In the genomic region with DNA sequence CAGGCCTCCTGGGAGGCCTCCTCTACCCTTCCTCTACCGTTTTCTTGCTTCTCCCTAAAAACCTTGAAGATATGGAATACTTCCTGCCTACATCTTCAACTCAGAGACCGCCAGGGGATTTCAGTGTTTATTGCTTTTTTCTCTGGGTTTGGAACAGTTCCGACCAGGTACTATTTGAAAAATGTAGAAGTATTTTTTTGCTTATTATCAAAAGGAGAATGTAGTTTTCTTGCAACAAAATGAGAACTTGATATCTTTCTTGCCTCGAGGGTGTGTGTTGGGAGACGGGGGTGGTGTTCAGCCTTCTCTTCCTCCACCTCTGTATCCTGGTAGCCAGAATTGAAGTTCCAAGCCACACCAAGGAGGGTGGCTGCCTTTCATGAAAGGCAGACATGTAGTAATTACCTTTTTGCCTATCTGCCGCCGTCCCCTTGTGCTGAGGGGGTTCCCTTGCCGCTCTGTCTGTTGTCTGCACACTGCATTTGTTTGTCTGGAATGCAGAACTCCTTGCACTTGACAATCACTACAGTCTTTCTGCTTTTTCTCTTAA, we compare ENCODE assay signal across 10 cellular contexts.
DNase-seq lines count a peak whose midpoint lies in the region; ATAC-seq, FAIRE-seq and TF ChIP-seq lines count a peak whose summit lies in the region.
"Had no signal": no experiment of that assay in that cellular context is flagged by ENCODE, and none has a peak within 500 bp of the region (broad histone marks: within the 10 kb centered on the region; RNA-seq: fewer than 3 reads in every experiment).

No MANE protein-coding gene starts in this region.

- TF ChIP-seq POLR2A in HCT116 (IDR thresholded peaks at IDR 0.05; ENCODE audit: borderline replicate concordance, extremely low read depth, insufficient read depth, insufficient read length) (no peak), right lobe of liver (IDR thresholded peaks at IDR 0.05) (no peak)

- H3K27me3 ChIP-seq in HCT116 (ENCODE audit: insufficient read depth, low read length) (no peaks in the 10 kb centered on the region), ascending aorta (no peaks in the 10 kb centered on the region), small intestine (ENCODE audit: control insufficient read depth in 2 of 2, insufficient read depth in 2 of 2, low read length in 2 of 2) (no peaks in the 10 kb centered on the region), right lobe of liver (no peaks in the 10 kb centered on the region)

- no peak for DNase-seq in HCT116 (ENCODE audit: low read depth, low spot score)
- no peak for DNase-seq in ascending aorta (ENCODE audit: low spot score in 2 of 2)
- DNase-seq in iris pigment epithelial cell (ENCODE audit: low read depth), result peak; percentile 72
- DNase-seq in small intestine, result no peak
- no peak for DNase-seq in putamen (ENCODE audit: low spot score)
- no peak for DNase-seq in right lobe of liver
- no peak for DNase-seq in HPDE6-E6E7 (ENCODE audit: extremely low spot score)
- DNase-seq: activated CD4-positive, alpha-beta T cell treated with anti-CD3 and anti-CD28 coated beads for 36 hours; activated gamma-delta T cell had no signal

- BruUV-seq in HCT116 (replicated peaks; lab: Mats Ljungman, UMichigan), result no TSS peak

- H3K36me3 ChIP-seq in HCT116 (ENCODE audit: control insufficient read depth in 1 of 2, insufficient read depth in 2 of 2, low read length in 2 of 2) (no peaks in the 10 kb centered on the region), ascending aorta (no peaks in the 10 kb centered on the region), small intestine (ENCODE audit: control insufficient read depth in 2 of 2, insufficient read depth in 2 of 2, low read length in 2 of 2) (no peaks in the 10 kb centered on the region), right lobe of liver (no peaks in the 10 kb centered on the region)

- H2AFZ ChIP-seq in HCT116 (ENCODE audit: low read depth, low read length, poor library complexity, severe bottlenecking), result peak overlapping the region; percentile 79

- ATAC-seq in HCT116 (no peak), HG03175 (IDR thresholded peaks at IDR 0.05; ENCODE audit: unreplicated experiment) (no peak), right lobe of liver (no peak)
- ATAC-seq: activated CD4-positive, alpha-beta T cell treated with anti-CD3 and anti-CD28 coated beads for 36 hours had no signal

- H3K9ac ChIP-seq in HCT116 (ENCODE audit: low read length), result peak overlapping the region; percentile 42

- FAIRE-seq in small intestine (lab: Jason Lieb, UNC), result no peak

- H3K4me3 ChIP-seq in HCT116 (replicated peaks in 1 of 2; ENCODE audit: low read depth in 1 of 2, low read length in 2 of 2), result peak overlapping the region in 1 of 2 experiments; percentile 23; a peak in 1 of 4 replicates
- peak overlapping the region in 1 of 2 donors; percentile 43 for H3K4me3 ChIP-seq in ascending aorta
- no peak overlapping the region for H3K4me3 ChIP-seq in small intestine (ENCODE audit: low read depth in 1 of 2, low read length in 2 of 2)
- H3K4me3 ChIP-seq in right lobe of liver, result no peak overlapping the region

- CTCF ChIA-PET in HCT116 (lab: Charles Lee), result interaction anchor here (1.1 to 1.3 kb wide), 2 partner anchors 16 to 18 kb away, joined by 3 read pairs; no protein-coding TSS in a partner anchor

- RAD21 ChIA-PET in HCT116 (lab: Charles Lee; ENCODE audit: low non-redundant PET in 1 of 2, low total read pairs in 2 of 2, uncharacterized antibody in 2 of 2, unreplicated experiment in 2 of 2), result no interaction called here

- TF ChIP-seq CTCF in HCT116 (IDR thresholded peaks at IDR 0.05 in 2 of 3, conservative IDR thresholded peaks at IDR 0.05 in 1 of 3; ENCODE audit: borderline replicate concordance in 1 of 3, insufficient read depth in 1 of 3, low read depth in 2 of 3, low read length in 2 of 3) (no peak), ascending aorta (IDR thresholded peaks at IDR 0.05) (no peak), right lobe of liver (IDR thresholded peaks at IDR 0.05) (no peak)

- H3K9me3 ChIP-seq in HCT116 (ENCODE audit: control insufficient read depth in 1 of 2, insufficient read depth in 1 of 2, low read depth in 1 of 2, low read length in 2 of 2) (no peaks in the 10 kb centered on the region), ascending aorta (no peaks in the 10 kb centered on the region), small intestine (ENCODE audit: control insufficient read depth, low read depth) (no peaks in the 10 kb centered on the region), right lobe of liver (no peaks in the 10 kb centered on the region)

- TF ChIP-seq RAD21 in HCT116 (IDR thresholded peaks at IDR 0.05; ENCODE audit: low read depth), result no peak

- no peaks in the 10 kb centered on the region for H4K20me1 ChIP-seq in HCT116 (ENCODE audit: insufficient read depth)

- peak overlapping the region; percentile 67 for H3K4me2 ChIP-seq in HCT116 (ENCODE audit: low read length)

- no peaks in the 10 kb centered on the region for H3K9me2 ChIP-seq in HCT116 (ENCODE audit: insufficient read depth)

- H3K27ac ChIP-seq in HCT116 (ENCODE audit: low read depth, low read length) (peak overlapping the region; percentile 75), ascending aorta (peak overlapping the region; percentile 80 to 82), small intestine (ENCODE audit: low read depth in 1 of 2, low read length in 1 of 2) (peak overlapping the region; percentile 57 to 77), right lobe of liver (no peak overlapping the region)

- 39 to 52% (median 45%) methylated on average over 8 of the region's 8 CpGs for WGBS in small intestine, 3 donors
- 67% methylated on average over 8 of the region's 8 CpGs for WGBS in right lobe of liver (ENCODE audit: insufficient coverage, low coverage, low lambda C conversion rate, missing lambda C conversion rate)

- peaks cover 54 to 59% of the 10 kb centered on the region in 2 experiments for H3K4me1 ChIP-seq in HCT116 (ENCODE audit: control insufficient read depth in 1 of 2, insufficient read depth in 2 of 2, low read length in 2 of 2)
- peaks cover 0 to 50% of the 10 kb centered on the region in 2 donors for H3K4me1 ChIP-seq in ascending aorta
- peaks cover 20 to 29% of the 10 kb centered on the region in 2 donors for H3K4me1 ChIP-seq in small intestine (ENCODE audit: control insufficient read depth in 2 of 2, insufficient read depth in 1 of 2, low read depth in 1 of 2, low read length in 1 of 2)
- peaks cover 0 to 7% (median 0%) of the 10 kb centered on the region in 4 donors for H3K4me1 ChIP-seq in right lobe of liver

- intact Hi-C loops in HCT116 (cut with micrococcal nuclease) (no loop called here), ascending aorta (cut with DNase I) (loop anchor here (5.0 kb wide), 1 partner anchor 49 kb away; no protein-coding TSS in a partner anchor), right lobe of liver (cut with DNase I) (no loop called here)

- POLR2A ChIA-PET in HCT116 (lab: Charles Lee), result no interaction called here

- no peaks in the 10 kb centered on the region for H3K79me2 ChIP-seq in HCT116 (ENCODE audit: insufficient read depth, low read length)

TF ChIP-seq in HCT116, 20 proteins besides CTCF, POLR2A, EP300 and RAD21 (continues in another document):
- no peak for TF ChIP-seq EZH2 (IDR thresholded peaks at IDR 0.05)
- TF ChIP-seq EGR1 (IDR thresholded peaks at IDR 0.05; ENCODE audit: low read depth), result no peak
- TF ChIP-seq SIN3A (IDR thresholded peaks at IDR 0.05; ENCODE audit: low read depth), result no peak
- no peak for TF ChIP-seq ZNF274 (IDR thresholded peaks at IDR 0.05; ENCODE audit: low read depth, low read length)
- TF ChIP-seq CEBPB (IDR thresholded peaks at IDR 0.05; ENCODE audit: low read depth), result no peak
- no peak for TF ChIP-seq SP1 (IDR thresholded peaks at IDR 0.05; ENCODE audit: low read depth)
- TF ChIP-seq, protein P1, sequence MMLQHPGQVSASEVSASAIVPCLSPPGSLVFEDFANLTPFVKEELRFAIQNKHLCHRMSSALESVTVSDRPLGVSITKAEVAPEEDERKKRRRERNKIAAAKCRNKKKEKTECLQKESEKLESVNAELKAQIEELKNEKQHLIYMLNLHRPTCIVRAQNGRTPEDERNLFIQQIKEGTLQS (IDR thresholded peaks at IDR 0.05), result no peak
- no peak for TF ChIP-seq ELF1 (IDR thresholded peaks at IDR 0.05; ENCODE audit: borderline replicate concordance, low read depth)
- no peak for TF ChIP-seq EZH2phosphoT487 (IDR thresholded peaks at IDR 0.05; ENCODE audit: borderline replicate concordance)
- TF ChIP-seq ZFX (IDR thresholded peaks at IDR 0.05), result no peak
- no peak for TF ChIP-seq TCF7L2 (IDR thresholded peaks at IDR 0.05; ENCODE audit: borderline replicate concordance, extremely low read depth, insufficient read depth, insufficient read length)
- TF ChIP-seq, protein P2, sequence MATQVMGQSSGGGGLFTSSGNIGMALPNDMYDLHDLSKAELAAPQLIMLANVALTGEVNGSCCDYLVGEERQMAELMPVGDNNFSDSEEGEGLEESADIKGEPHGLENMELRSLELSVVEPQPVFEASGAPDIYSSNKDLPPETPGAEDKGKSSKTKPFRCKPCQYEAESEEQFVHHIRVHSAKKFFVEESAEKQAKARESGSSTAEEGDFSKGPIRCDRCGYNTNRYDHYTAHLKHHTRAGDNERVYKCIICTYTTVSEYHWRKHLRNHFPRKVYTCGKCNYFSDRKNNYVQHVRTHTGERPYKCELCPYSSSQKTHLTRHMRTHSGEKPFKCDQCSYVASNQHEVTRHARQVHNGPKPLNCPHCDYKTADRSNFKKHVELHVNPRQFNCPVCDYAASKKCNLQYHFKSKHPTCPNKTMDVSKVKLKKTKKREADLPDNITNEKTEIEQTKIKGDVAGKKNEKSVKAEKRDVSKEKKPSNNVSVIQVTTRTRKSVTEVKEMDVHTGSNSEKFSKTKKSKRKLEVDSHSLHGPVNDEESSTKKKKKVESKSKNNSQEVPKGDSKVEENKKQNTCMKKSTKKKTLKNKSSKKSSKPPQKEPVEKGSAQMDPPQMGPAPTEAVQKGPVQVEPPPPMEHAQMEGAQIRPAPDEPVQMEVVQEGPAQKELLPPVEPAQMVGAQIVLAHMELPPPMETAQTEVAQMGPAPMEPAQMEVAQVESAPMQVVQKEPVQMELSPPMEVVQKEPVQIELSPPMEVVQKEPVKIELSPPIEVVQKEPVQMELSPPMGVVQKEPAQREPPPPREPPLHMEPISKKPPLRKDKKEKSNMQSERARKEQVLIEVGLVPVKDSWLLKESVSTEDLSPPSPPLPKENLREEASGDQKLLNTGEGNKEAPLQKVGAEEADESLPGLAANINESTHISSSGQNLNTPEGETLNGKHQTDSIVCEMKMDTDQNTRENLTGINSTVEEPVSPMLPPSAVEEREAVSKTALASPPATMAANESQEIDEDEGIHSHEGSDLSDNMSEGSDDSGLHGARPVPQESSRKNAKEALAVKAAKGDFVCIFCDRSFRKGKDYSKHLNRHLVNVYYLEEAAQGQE (IDR thresholded peaks at IDR 0.05; ENCODE audit: low read depth), result no peak
- TF ChIP-seq, protein P3, sequence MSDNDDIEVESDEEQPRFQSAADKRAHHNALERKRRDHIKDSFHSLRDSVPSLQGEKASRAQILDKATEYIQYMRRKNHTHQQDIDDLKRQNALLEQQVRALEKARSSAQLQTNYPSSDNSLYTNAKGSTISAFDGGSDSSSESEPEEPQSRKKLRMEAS (IDR thresholded peaks at IDR 0.05), result no peak
- TF ChIP-seq YY1 (IDR thresholded peaks at IDR 0.05; ENCODE audit: extremely low read depth, insufficient replicate concordance, low read depth, low read length), result no peak

Comparison
In these comparisons a context has a peak if more than half of its experiments do, and no peak if none do; other contexts are left out.
1. H3K27ac ChIP-seq: peak in HCT116 (single experiment), ascending aorta (2 of 2) and small intestine (2 of 2); none in right lobe of liver (0 of 3).